In the genomic region with DNA sequence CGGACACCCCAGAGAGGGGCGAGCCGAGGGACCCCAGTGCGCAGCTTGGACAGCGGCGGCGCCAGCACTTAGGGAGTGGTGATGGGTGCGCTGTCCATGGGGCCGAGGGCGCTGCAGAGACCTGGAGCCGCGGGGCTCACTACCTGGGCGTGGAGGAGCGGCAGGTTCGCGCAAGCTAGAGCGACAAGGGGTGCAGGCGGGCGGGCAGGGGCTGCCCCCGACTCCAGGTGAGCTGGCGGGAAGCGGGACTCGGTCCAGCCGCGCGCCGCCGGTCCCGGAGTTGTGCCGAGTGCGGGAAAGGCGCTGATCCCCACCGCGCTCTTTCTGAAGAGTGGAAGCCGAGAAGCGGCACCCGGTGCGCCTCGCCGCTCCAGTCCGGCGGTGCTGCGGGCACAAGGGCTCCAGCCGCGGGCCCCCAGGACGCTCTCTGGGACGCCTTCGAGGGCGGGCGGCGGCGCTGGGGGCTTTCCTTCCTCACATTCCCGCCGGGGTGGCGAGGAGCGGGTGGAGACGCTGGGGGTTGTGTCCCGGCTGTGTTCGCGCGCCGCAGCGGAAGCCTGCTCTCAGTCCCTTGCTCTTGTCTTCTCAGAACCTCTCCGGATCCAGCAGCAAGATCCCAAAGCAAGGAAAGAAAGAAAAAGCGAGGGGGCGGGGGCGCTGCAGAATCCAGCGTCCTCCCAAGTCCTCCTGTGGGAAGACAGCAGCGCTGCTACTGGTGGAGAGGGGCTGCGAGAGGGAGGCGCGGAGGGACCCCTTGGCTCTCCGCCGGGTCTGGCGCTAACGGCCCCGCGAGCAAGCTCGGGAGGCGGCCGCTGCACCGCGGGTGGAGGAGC, we compare ENCODE assay signal across 8 cellular contexts. TPM values are rescaled to one million over a fixed set of nuclear protein-coding genes. Genes with fewer than 3 reads are reported as not detected.
DNase-seq lines count a peak whose midpoint lies in the region; ATAC-seq, FAIRE-seq and TF ChIP-seq lines count a peak whose summit lies in the region.

Gene B3GAT2, minus strand, starts transcription at position 610 of the 833 bp plus-strand sequence. CDS start 631 bp downstream, outside the sequence.

- peak within 1 kb of the TSS; percentile 42 for H2BK5ac ChIP-seq in neuronal stem cell (ENCODE audit: low read length)

- H3K79me1 ChIP-seq in neuronal stem cell (ENCODE audit: low read depth, low read length): no peaks in the 10 kb centered on the region

- H3K23ac ChIP-seq in neuronal stem cell (ENCODE audit: low read depth, low read length, poor library complexity): peak within 1 kb of the TSS; percentile 73

- no peak within 1 kb of the TSS for H4K91ac ChIP-seq in neuronal stem cell (ENCODE audit: low read depth, low read length, poor library complexity)

- H3K27ac ChIP-seq in foreskin keratinocyte: no peak within 1 kb of the TSS
- H3K27ac ChIP-seq in neuronal stem cell (replicated peaks; ENCODE audit: low read length): no peak within 1 kb of the TSS

- no peak within 1 kb of the TSS for H3K14ac ChIP-seq in neuronal stem cell (ENCODE audit: low read length)

- peak within 1 kb of the TSS; percentile 58 for H2BK15ac ChIP-seq in neuronal stem cell (ENCODE audit: low read length)

- H3K4me3 ChIP-seq in neuronal stem cell (ENCODE audit: low read length in 2 of 2): peak within 1 kb of the TSS; percentile 53 to 77

- H4K8ac ChIP-seq in neuronal stem cell (ENCODE audit: low read depth, low read length): no peak within 1 kb of the TSS

- no peak within 1 kb of the TSS for H2BK12ac ChIP-seq in neuronal stem cell (ENCODE audit: low read length)

- peak within 1 kb of the TSS; percentile 99 for H2AFZ ChIP-seq in neuronal stem cell (ENCODE audit: low read length)

- no peak for TF ChIP-seq CTCF in foreskin keratinocyte (conservative IDR thresholded peaks at IDR 0.05)

- H3K4me1 ChIP-seq in foreskin keratinocyte: no peaks in the 10 kb centered on the region
- peaks cover 3 to 13% of the 10 kb centered on the region in 2 donors for H3K4me1 ChIP-seq in neuronal stem cell (ENCODE audit: control insufficient read depth in 2 of 2, insufficient read depth in 1 of 2, low read depth in 1 of 2, low read length in 2 of 2)

- FAIRE-seq in GM19239 (lab: Jason Lieb, UNC): no peak

- peak within 1 kb of the TSS; percentile 98 for H3K4me2 ChIP-seq in neuronal stem cell (ENCODE audit: insufficient read depth, low read length, poor library complexity, severe bottlenecking)

- H3K27me3 ChIP-seq in foreskin keratinocyte (peaks cover 99% of the 10 kb centered on the region), neuronal stem cell (ENCODE audit: control insufficient read depth in 3 of 3, insufficient read depth in 3 of 3, low read depth in 1 of 3, low read length in 3 of 3) (peaks cover 0 to 96% (median 32%) of the 10 kb centered on the region in 3 experiments)

- no peak within 1 kb of the TSS for H2BK120ac ChIP-seq in neuronal stem cell (ENCODE audit: low read depth, low read length)

- no CpG with 5 or more reads among the region's 83 CpGs for WGBS in neuronal stem cell (ENCODE audit: extremely low coverage in 2 of 2, insufficient read length in 2 of 2, insufficient replicate concordance in 1 of 2), 2 donors

- peak within 1 kb of the TSS; percentile 84 for H3K9ac ChIP-seq in neuronal stem cell (ENCODE audit: low read depth, low read length, poor library complexity)

- no peak within 1 kb of the TSS for H2AK5ac ChIP-seq in neuronal stem cell (ENCODE audit: low read depth, low read length)

- peak within 1 kb of the TSS; percentile 76 for H3K18ac ChIP-seq in neuronal stem cell (ENCODE audit: low read length)

- H3K36me3 ChIP-seq in neuronal stem cell (replicated peaks in 1 of 2; ENCODE audit: control insufficient read depth in 2 of 2, insufficient read depth in 2 of 2, low read length in 2 of 2): no peaks in the 10 kb centered on the region

- H3K9me3 ChIP-seq in neuronal stem cell (replicated peaks in 1 of 2; ENCODE audit: control insufficient read depth in 2 of 2, insufficient read depth in 1 of 2, low read depth in 1 of 2, low read length in 2 of 2): no peaks in the 10 kb centered on the region

- H3K4ac ChIP-seq in neuronal stem cell (ENCODE audit: low read length): peak within 1 kb of the TSS; percentile 23

- ATAC-seq in GM18508 (IDR thresholded peaks at IDR 0.05; ENCODE audit: insufficient read depth, unreplicated experiment) (peak; percentile 3), HG03342 (IDR thresholded peaks at IDR 0.05; ENCODE audit: unreplicated experiment) (peak; percentile 8), foreskin keratinocyte (peak; percentile 40)

- DNase-seq in AG08396 (ENCODE audit: low spot score) (peak; percentile 21), foreskin keratinocyte (peak in 1 of 2 donors; percentile 23), neuronal stem cell (ENCODE audit: low spot score) (peak; percentile 50), GM19239 (ENCODE audit: insufficient read length, low spot score) (no peak), NCI-H1048 (lab: John Stamatoyannopoulos, UW) (no peak)
- DNase-seq in activated T-cell treated with anti-CD3 and anti-CD28 coated beads, Interleukin-2, amount 50 U/mL, for 1 hour: peak; percentile 21

RNA-seq across cellular contexts. Expression of gene B3GAT2, which starts in this region (rescaled TPM):
- total RNA-seq in foreskin keratinocyte: not detected in 2 replicates
- not detected in 2 replicates for polyA plus RNA-seq in foreskin keratinocyte
- 0.66 TPM for polyA plus RNA-seq in neuronal stem cell (2013, experiment 1 of 2)
- polyA plus RNA-seq in neuronal stem cell (2013, experiment 2 of 2): 0.61 TPM

Comparison
In these comparisons a context has a peak if more than half of its experiments do, and no peak if none do; other contexts are left out.
1. Peak in ATAC-seq in foreskin keratinocyte; RNA of the gene not detected or under 1 TPM.
2. DNase-seq: peak in AG08396 (single experiment), activated T-cell treated with anti-CD3 and anti-CD28 coated beads, Interleukin-2, amount 50 U/mL, for 1 hour (single experiment) and neuronal stem cell (single experiment); none in GM19239 (single experiment) and NCI-H1048 (single experiment).
3. Peak in every context shown above with its lines, with median percentiles within 50 percentile points of each other: ATAC-seq.